Comparison of ENCODE assay signal across 1 cellular context in the genomic region with DNA sequence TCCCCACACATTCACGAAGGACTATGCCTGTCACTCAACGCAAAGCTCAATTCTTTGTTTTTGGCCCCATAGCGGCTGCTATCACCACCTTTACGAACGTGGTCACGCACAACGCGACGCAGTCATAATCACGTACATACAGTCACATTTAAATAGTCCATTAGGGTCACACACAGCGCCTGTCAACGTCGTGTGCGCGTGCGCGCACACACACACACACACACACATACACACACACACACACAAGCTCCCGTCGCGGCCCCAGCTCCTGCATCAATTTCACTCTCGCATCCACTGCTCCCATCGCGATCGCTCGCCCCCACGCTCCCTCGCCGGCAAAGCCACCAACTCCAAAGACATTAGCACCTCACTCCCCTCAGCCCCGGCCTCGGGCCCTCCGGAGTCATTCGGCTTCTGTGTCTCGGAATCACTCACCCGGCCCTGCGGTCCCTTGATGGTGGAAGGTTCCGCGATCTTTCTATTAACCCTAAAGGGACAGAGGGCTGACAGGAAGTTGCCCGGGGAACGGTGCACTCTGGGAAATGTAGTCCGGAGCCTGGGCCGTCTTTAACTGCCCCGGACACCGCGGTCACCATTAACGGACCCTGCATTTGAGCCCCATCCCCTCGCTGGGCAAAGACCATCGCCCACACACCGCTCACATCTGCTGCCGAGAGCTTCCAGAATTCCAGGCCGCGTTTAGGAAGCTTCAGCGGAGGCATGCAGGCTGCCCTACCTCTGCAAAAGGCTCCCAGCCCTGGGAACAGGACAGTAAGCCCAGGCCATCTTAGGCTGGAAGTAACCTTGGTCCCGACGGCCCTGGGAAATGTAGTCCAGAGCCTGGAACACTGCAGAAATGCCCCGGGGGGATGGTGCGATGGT.
TF ChIP-seq lines count a peak whose summit lies in the region.

A gene (minus strand): TSS at position 486 of the 882 bp plus-strand sequence. CDS start 12,768 bp downstream, outside the sequence.

TF ChIP-seq in HepG2, 621 proteins besides CTCF, POLR2A, EP300 and RAD21 (continued from another document):
- TF ChIP-seq, protein P1, sequence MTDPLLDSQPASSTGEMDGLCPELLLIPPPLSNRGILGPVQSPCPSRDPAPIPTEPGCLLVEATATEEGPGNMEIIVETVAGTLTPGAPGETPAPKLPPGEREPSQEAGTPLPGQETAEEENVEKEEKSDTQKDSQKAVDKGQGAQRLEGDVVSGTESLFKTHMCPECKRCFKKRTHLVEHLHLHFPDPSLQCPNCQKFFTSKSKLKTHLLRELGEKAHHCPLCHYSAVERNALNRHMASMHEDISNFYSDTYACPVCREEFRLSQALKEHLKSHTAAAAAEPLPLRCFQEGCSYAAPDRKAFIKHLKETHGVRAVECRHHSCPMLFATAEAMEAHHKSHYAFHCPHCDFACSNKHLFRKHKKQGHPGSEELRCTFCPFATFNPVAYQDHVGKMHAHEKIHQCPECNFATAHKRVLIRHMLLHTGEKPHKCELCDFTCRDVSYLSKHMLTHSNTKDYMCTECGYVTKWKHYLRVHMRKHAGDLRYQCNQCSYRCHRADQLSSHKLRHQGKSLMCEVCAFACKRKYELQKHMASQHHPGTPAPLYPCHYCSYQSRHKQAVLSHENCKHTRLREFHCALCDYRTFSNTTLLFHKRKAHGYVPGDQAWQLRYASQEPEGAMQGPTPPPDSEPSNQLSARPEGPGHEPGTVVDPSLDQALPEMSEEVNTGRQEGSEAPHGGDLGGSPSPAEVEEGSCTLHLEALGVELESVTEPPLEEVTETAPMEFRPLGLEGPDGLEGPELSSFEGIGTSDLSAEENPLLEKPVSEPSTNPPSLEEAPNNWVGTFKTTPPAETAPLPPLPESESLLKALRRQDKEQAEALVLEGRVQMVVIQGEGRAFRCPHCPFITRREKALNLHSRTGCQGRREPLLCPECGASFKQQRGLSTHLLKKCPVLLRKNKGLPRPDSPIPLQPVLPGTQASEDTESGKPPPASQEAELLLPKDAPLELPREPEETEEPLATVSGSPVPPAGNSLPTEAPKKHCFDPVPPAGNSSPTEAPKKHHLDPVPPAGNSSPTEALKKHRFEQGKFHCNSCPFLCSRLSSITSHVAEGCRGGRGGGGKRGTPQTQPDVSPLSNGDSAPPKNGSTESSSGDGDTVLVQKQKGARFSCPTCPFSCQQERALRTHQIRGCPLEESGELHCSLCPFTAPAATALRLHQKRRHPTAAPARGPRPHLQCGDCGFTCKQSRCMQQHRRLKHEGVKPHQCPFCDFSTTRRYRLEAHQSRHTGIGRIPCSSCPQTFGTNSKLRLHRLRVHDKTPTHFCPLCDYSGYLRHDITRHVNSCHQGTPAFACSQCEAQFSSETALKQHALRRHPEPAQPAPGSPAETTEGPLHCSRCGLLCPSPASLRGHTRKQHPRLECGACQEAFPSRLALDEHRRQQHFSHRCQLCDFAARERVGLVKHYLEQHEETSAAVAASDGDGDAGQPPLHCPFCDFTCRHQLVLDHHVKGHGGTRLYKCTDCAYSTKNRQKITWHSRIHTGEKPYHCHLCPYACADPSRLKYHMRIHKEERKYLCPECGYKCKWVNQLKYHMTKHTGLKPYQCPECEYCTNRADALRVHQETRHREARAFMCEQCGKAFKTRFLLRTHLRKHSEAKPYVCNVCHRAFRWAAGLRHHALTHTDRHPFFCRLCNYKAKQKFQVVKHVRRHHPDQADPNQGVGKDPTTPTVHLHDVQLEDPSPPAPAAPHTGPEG (CRISPR knock-in tag; IDR thresholded peaks at IDR 0.05): peak; percentile 65; the same call in 1 of the 2 replicates
- TF ChIP-seq SNAPC2 (CRISPR knock-in tag; IDR thresholded peaks at IDR 0.05): no peak
- TF ChIP-seq ZSCAN29 (CRISPR knock-in tag; conservative IDR thresholded peaks at IDR 0.05): no peak
- peak; percentile 66; the same call in 1 of the 2 replicates for TF ChIP-seq KDM5B (CRISPR knock-in tag; IDR thresholded peaks at IDR 0.05; ENCODE audit: borderline replicate concordance)
- peak; percentile 98 for TF ChIP-seq GABPB1 (CRISPR knock-in tag; IDR thresholded peaks at IDR 0.05)
- TF ChIP-seq, protein P2, sequence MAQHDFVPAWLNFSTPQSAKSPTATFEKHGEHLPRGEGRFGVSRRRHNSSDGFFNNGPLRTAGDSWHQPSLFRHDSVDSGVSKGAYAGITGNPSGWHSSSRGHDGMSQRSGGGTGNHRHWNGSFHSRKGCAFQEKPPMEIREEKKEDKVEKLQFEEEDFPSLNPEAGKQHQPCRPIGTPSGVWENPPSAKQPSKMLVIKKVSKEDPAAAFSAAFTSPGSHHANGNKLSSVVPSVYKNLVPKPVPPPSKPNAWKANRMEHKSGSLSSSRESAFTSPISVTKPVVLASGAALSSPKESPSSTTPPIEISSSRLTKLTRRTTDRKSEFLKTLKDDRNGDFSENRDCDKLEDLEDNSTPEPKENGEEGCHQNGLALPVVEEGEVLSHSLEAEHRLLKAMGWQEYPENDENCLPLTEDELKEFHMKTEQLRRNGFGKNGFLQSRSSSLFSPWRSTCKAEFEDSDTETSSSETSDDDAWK (CRISPR knock-in tag; IDR thresholded peaks at IDR 0.05): no peak
- no peak; the same call in 1 of the 2 replicates for TF ChIP-seq NFE2L1 (CRISPR knock-in tag; IDR thresholded peaks at IDR 0.05; ENCODE audit: borderline replicate concordance)
- peak; percentile 84 for TF ChIP-seq GATAD1 (CRISPR knock-in tag; IDR thresholded peaks at IDR 0.05)
- no peak for TF ChIP-seq ATRX (CRISPR knock-in tag; IDR thresholded peaks at IDR 0.05; ENCODE audit: borderline replicate concordance)
- peak; percentile 11; the same call in 1 of the 2 replicates for TF ChIP-seq FOXJ3 (CRISPR knock-in tag; IDR thresholded peaks at IDR 0.05; ENCODE audit: borderline replicate concordance)
- 0 out of 2 replicates have a peak, but pooled peaks have one; percentile 13 for TF ChIP-seq ZNF557 (CRISPR knock-in tag; IDR thresholded peaks at IDR 0.05)
- TF ChIP-seq ZNF331 (CRISPR knock-in tag; IDR thresholded peaks at IDR 0.05): no peak; the same call in 1 of the 2 replicates
- 0 out of 2 replicates have a peak, but pooled peaks have one; percentile 67 for TF ChIP-seq ISX (CRISPR knock-in tag; conservative IDR thresholded peaks at IDR 0.05)
- no peak for TF ChIP-seq ZBTB8A (CRISPR knock-in tag; IDR thresholded peaks at IDR 0.05; ENCODE audit: borderline replicate concordance, low read depth)
- peak; percentile 54 for TF ChIP-seq SALL1 (CRISPR knock-in tag; IDR thresholded peaks at IDR 0.05)
- TF ChIP-seq KDM2A (CRISPR knock-in tag; IDR thresholded peaks at IDR 0.05; ENCODE audit: borderline replicate concordance, low read depth): peak; percentile 96
- TF ChIP-seq, protein P3, sequence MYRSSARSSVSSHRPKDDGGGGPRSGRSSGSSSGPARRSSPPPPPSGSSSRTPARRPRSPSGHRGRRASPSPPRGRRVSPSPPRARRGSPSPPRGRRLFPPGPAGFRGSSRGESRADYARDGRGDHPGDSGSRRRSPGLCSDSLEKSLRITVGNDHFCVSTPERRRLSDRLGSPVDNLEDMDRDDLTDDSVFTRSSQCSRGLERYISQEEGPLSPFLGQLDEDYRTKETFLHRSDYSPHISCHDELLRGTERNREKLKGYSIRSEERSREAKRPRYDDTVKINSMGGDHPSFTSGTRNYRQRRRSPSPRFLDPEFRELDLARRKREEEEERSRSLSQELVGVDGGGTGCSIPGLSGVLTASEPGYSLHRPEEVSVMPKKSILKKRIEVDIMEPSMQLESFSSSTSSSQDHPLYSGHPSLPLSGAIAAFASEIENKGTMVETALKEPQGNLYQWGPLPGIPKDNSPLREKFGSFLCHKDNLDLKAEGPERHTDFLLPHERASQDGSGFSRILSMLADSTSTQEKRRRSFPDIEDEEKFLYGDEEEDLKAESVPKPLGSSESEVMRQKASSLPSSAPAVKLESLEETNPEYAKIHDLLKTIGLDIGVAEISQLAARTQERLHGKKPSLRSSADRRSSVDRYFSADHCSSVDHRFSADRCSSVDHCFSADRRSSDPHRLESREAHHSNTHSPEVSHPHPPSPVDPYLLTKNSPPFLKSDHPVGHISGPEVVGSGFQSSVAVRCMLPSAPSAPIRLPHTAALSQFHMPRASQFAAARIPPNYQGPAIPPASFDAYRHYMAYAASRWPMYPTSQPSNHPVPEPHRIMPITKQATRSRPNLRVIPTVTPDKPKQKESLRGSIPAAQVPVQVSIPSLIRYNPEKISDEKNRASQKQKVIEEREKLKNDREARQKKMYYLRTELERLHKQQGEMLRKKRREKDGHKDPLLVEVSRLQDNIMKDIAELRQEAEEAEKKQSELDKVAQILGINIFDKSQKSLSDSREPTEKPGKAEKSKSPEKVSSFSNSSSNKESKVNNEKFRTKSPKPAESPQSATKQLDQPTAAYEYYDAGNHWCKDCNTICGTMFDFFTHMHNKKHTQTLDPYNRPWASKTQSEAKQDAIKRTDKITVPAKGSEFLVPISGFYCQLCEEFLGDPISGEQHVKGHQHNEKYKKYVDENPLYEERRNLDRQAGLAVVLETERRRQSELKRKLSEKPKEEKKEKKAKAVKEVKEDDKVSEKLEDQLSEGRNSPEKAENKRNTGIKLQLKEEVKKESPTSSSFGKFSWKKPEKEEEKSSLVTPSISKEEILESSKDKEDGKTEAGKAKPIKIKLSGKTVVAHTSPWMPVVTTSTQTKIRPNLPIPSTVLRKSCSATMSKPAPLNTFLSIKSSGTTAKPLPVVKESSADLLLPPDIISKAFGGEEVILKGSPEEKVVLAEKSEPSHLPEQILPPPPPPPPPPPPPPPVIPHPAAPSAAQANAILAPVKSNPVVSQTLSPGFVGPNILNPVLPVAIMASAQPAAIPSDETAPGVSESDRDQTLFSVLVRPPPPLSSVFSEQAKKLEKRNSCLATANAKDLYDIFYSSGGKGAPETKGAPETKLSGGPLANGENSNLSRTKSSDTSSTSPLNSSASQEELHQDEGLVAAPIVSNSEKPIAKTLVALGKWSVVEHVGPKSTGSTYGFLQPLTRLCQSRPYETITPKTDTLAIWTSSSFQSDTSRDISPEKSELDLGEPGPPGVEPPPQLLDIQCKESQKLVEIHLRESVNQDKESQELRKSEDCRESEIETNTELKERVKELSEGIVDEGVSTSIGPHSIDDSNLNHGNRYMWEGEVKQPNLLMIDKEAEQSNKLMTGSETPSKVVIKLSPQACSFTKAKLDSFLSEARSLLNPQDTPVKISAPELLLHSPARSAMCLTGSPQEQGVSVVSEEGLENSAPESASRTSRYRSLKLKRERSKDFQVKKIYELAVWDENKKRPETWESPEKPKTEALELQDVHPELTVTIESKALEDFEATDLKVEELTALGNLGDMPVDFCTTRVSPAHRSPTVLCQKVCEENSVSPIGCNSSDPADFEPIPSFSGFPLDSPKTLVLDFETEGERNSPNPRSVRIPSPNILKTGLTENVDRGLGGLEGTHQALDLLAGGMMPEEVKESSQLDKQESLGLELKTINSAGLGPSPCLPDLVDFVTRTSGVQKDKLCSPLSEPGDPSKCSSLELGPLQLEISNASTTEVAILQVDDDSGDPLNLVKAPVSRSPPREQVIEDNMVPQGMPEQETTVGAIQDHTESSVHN (CRISPR knock-in tag; IDR thresholded peaks at IDR 0.05): no peak
- TF ChIP-seq, protein P4, sequence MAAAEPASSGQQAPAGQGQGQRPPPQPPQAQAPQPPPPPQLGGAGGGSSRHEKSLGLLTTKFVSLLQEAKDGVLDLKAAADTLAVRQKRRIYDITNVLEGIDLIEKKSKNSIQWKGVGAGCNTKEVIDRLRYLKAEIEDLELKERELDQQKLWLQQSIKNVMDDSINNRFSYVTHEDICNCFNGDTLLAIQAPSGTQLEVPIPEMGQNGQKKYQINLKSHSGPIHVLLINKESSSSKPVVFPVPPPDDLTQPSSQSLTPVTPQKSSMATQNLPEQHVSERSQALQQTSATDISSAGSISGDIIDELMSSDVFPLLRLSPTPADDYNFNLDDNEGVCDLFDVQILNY (CRISPR knock-in tag; conservative IDR thresholded peaks at IDR 0.05): no peak; the same call in 1 of the 2 replicates
TF ChIP-seq in HepG2: peak in this region for 266.
